ENCODE assay signal across 8 cellular contexts in the genomic region with DNA sequence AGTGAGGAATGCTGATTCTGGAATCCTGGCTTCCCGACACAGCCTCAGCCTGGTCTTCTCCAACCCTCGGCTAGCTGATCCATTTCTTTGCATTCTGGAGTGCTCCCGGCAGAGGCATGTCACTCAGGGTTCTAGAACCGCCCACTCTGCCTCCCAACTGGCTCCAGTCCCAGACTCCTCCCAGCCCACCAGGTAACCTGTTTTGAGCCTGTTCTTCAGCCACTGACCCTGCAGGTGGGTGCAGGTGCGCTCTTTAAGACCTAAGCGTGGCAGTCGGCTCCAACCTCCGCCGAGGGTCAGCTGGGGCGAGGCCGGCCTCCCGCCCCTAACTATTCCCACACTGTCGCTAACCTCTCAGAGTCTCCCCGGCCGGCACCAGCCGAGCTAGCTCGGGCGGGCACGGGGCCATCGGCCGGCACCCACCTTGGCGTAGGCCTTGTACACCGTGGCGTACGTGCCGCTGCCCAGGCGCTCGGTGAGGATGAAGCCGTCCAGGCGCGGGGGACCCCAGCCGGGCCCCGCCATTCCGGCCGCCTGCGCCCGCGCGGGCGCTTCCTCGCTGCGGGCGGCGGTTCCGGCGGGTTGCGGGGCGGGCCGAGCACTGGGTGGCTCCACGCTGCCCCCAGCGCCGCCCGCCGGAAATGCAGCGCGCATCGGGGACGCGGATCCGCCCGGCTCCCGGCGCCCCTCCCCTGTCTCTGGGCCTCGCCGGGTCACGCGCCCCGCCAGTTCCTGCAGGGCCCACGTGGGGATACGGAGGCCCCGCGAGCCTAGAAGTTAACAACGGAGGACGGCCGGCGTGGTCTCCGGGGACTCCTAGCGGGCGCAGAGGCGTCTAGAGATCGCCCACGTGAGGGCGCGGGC. TPM values are rescaled to one million over a fixed set of nuclear protein-coding genes. Genes with fewer than 3 reads are reported as not detected.
A peak's percentile ranks its signal among the peaks of the same experiment; 100 is the strongest.
DNase-seq lines count a peak whose midpoint lies in the region; ATAC-seq and TF ChIP-seq lines count a peak whose summit lies in the region.

A gene with protein sequence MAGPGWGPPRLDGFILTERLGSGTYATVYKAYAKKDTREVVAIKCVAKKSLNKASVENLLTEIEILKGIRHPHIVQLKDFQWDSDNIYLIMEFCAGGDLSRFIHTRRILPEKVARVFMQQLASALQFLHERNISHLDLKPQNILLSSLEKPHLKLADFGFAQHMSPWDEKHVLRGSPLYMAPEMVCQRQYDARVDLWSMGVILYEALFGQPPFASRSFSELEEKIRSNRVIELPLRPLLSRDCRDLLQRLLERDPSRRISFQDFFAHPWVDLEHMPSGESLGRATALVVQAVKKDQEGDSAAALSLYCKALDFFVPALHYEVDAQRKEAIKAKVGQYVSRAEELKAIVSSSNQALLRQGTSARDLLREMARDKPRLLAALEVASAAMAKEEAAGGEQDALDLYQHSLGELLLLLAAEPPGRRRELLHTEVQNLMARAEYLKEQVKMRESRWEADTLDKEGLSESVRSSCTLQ (minus strand): TSS at position 576 of the 864 bp plus-strand sequence. CDS start 51 bp downstream, at position 525.

- H3K27me3 ChIP-seq in upper lobe of right lung = no peaks in the 10 kb centered on the region

- no peaks in the 10 kb centered on the region for H3K9me3 Mint-ChIP-seq in T-helper 1 cell treated with Interleukin-12 subunit alpha and Interleukin-12 subunit beta and Interleukin-4 antibody, amounts not matched to agents 30 μg/mL and 1 μg/mL, for 36 hours
- no peaks in the 10 kb centered on the region for H3K9me3 Mint-ChIP-seq in progenitor cell of endocrine pancreas (ENCODE audit: low read depth)

- no peaks in the 10 kb centered on the region for H3K9me3 ChIP-seq in upper lobe of right lung

- peaks cover 16% of the 10 kb centered on the region for H3K4me1 ChIP-seq in upper lobe of right lung

- TF ChIP-seq CTCF in GM13976 (IDR thresholded peaks at IDR 0.05; ENCODE audit: borderline replicate concordance, control extremely low read depth, extremely low read depth, insufficient read depth, missing control alignments) (peak; percentile 75), progenitor cell of endocrine pancreas (IDR thresholded peaks at IDR 0.05; ENCODE audit: unreplicated experiment) (peak; percentile 70), upper lobe of right lung (IDR thresholded peaks at IDR 0.05) (peak; percentile 68)

- H3K36me3 Mint-ChIP-seq in T-helper 1 cell treated with Interleukin-12 subunit alpha and Interleukin-12 subunit beta and Interleukin-4 antibody, amounts not matched to agents 30 μg/mL and 1 μg/mL, for 36 hours (ENCODE audit: low read depth) = peaks cover 31% of the 10 kb centered on the region
- peaks cover 5% of the 10 kb centered on the region for H3K36me3 Mint-ChIP-seq in progenitor cell of endocrine pancreas (ENCODE audit: insufficient read depth)

- H3K36me3 ChIP-seq in upper lobe of right lung = peaks cover 39% of the 10 kb centered on the region

- in situ Hi-C loops in GM13976 (cut with MboI; ENCODE audit: low sequenced_read_pairs, unreplicated experiment) = no loop called here

- H3K27ac Mint-ChIP-seq in T-helper 1 cell treated with Interleukin-12 subunit alpha and Interleukin-12 subunit beta and Interleukin-4 antibody, amounts not matched to agents 30 μg/mL and 1 μg/mL, for 36 hours = peak within 1 kb of the TSS; percentile 84
- peak within 1 kb of the TSS; percentile 97 for H3K27ac Mint-ChIP-seq in progenitor cell of endocrine pancreas

- no peaks in the 10 kb centered on the region for H3K27me3 Mint-ChIP-seq in T-helper 1 cell treated with Interleukin-12 subunit alpha and Interleukin-12 subunit beta and Interleukin-4 antibody, amounts not matched to agents 30 μg/mL and 1 μg/mL, for 36 hours (ENCODE audit: low read depth)
- no peaks in the 10 kb centered on the region for H3K27me3 Mint-ChIP-seq in progenitor cell of endocrine pancreas

- peak within 1 kb of the TSS; percentile 89 for H3K4me3 Mint-ChIP-seq in T-helper 1 cell treated with Interleukin-12 subunit alpha and Interleukin-12 subunit beta and Interleukin-4 antibody, amounts not matched to agents 30 μg/mL and 1 μg/mL, for 36 hours
- peak within 1 kb of the TSS; percentile 90 for H3K4me3 Mint-ChIP-seq in progenitor cell of endocrine pancreas (ENCODE audit: low read depth)

- H3K4me3 ChIP-seq in upper lobe of right lung = peak within 1 kb of the TSS; percentile 71

- ATAC-seq in HG02885 (IDR thresholded peaks at IDR 0.05; ENCODE audit: poor library complexity, unreplicated experiment) (peak; percentile 85), left cardiac atrium (peak; percentile 91 to 94), upper lobe of right lung (peak; percentile 96)

- DNase-seq in GM13976 (ENCODE audit: low spot score) (peak; percentile 98), NCI-H1694 (lab: John Stamatoyannopoulos, UW) (peak; percentile 54), amniotic stem cell (lab: John Stamatoyannopoulos, UW) (peak; percentile 77), left cardiac atrium (peak; percentile 94), progenitor cell of endocrine pancreas (ENCODE audit: low spot score, unreplicated experiment) (peak; percentile 93), upper lobe of right lung (peak; percentile 96)

- H3K4me1 Mint-ChIP-seq in T-helper 1 cell treated with Interleukin-12 subunit alpha and Interleukin-12 subunit beta and Interleukin-4 antibody, amounts not matched to agents 30 μg/mL and 1 μg/mL, for 36 hours (ENCODE audit: low read depth) = peaks cover 42% of the 10 kb centered on the region
- peaks cover 10% of the 10 kb centered on the region for H3K4me1 Mint-ChIP-seq in progenitor cell of endocrine pancreas (ENCODE audit: low read depth)

- intact Hi-C loops in left cardiac atrium (cut with DNase I) = loop anchor here in 1 of 2 donors (5.0 kb wide), 1 partner anchor 64 kb away; a partner anchor contains a TSS
- intact Hi-C loops in upper lobe of right lung (cut with DNase I) = no loop called here

- H3K27ac ChIP-seq in upper lobe of right lung = peak within 1 kb of the TSS; percentile 88

RNA-seq across cellular contexts. Expression of the gene that starts here (rescaled TPM):
- total RNA-seq in left cardiac atrium = 10 to 100 TPM; 35.3 to 41.4 TPM
- 37.3 and 39.8 TPM in 2 replicates for total RNA-seq in progenitor cell of endocrine pancreas
- total RNA-seq in upper lobe of right lung = 43.9 TPM

Comparison
In these comparisons a context has a peak if more than half of its experiments do, and no peak if none do; other contexts are left out.
1. Peak in every context shown above with its lines: DNase-seq, ATAC-seq, H3K4me3 ChIP-seq and H3K27ac ChIP-seq.